In genomic region chr22:39577361-39577760, GRCh38 we compare ENCODE assay signal across 24 cellular contexts. TPM values are rescaled to one million over a fixed set of nuclear protein-coding genes. Genes with fewer than 3 reads are reported as not detected.
DNase-seq lines count a peak whose midpoint lies in the region; ATAC-seq, FAIRE-seq and TF ChIP-seq lines count a peak whose summit lies in the region.
"Had no signal": no experiment of that assay in that cellular context is flagged by ENCODE, and none has a peak within 500 bp of the region (broad histone marks: within the 10 kb centered on the region; RNA-seq: fewer than 3 reads in every experiment).

No MANE protein-coding gene starts in this region.

- peak; percentile 59 for FAIRE-seq in endothelial cell of umbilical vein (lab: Jason Lieb, UNC)
- FAIRE-seq: A204.1, GM12878, GM19239 had no signal

- H3K4me2 ChIP-seq in BLaER1, result peak overlapping the region; percentile 81
- no peak overlapping the region for H3K4me2 ChIP-seq in endothelial cell of umbilical vein (ENCODE audit: insufficient read depth, low read length)
- H3K4me2 ChIP-seq in osteoblast (ENCODE audit: insufficient read depth, low read length), result no peak overlapping the region
- H3K4me2 ChIP-seq: GM23338 had no signal

- H3K79me2 ChIP-seq in endothelial cell of umbilical vein (ENCODE audit: control insufficient read depth, insufficient read depth, low read length) (no peaks in the 10 kb centered on the region), osteoblast (ENCODE audit: insufficient read depth, low read length) (no peaks in the 10 kb centered on the region)

- BruUV-seq in endothelial cell of umbilical vein (replicated peaks; lab: Mats Ljungman, UMichigan), result no TSS peak

- H3K36me3 ChIP-seq in BLaER1 (no peaks in the 10 kb centered on the region), endothelial cell of umbilical vein (ENCODE audit: control insufficient read depth in 2 of 2, extremely low read depth in 1 of 2, insufficient read depth in 2 of 2, low read length in 2 of 2) (no peaks in the 10 kb centered on the region), osteoblast (ENCODE audit: insufficient read depth, low read length) (no peaks in the 10 kb centered on the region), prostate gland (no peaks in the 10 kb centered on the region)

- TF ChIP-seq CTCF in endothelial cell of umbilical vein (IDR thresholded peaks at IDR 0.05; ENCODE audit: extremely low read depth in 1 of 2, insufficient read depth in 1 of 2, low read depth in 1 of 2, low read length in 2 of 2), result no peak
- no peak for TF ChIP-seq CTCF in osteoblast (IDR thresholded peaks at IDR 0.05; ENCODE audit: extremely low read depth, low read depth, low read length)
- TF ChIP-seq CTCF in prostate gland (IDR thresholded peaks at IDR 0.05), result no peak
- TF ChIP-seq CTCF in CD14-positive monocyte (IDR thresholded peaks at IDR 0.05), result no peak

- POLR2A ChIA-PET in endothelial cell of umbilical vein (lab: Charles Lee), result no interaction called here

- peaks cover 0 to 6% (median 0%) of the 10 kb centered on the region in 7 donors for H3K9me3 Mint-ChIP-seq in CD14-positive monocyte
- H3K9me3 Mint-ChIP-seq: CD8-positive, alpha-beta T cell; GM23338; H9 had no signal

- TF ChIP-seq POLR2A in endothelial cell of umbilical vein (IDR thresholded peaks at IDR 0.05; ENCODE audit: low read depth, low read length) (no peak), prostate gland (IDR thresholded peaks at IDR 0.05) (no peak)

- H2AFZ ChIP-seq in endothelial cell of umbilical vein (ENCODE audit: low read depth, low read length) (no peak overlapping the region), osteoblast (ENCODE audit: low read length) (no peak overlapping the region)
- H2AFZ ChIP-seq: GM23338 had no signal

- no peak for ATAC-seq in Right ventricle myocardium superior (ENCODE audit: poor library complexity)
- ATAC-seq: CD8-positive, alpha-beta T cell; GM12878; HCT116 had no signal

- H3K9me1 ChIP-seq in endothelial cell of umbilical vein (replicated peaks; ENCODE audit: control insufficient read depth, extremely low read depth, insufficient read depth, low read length), result no peaks in the 10 kb centered on the region

- no peak overlapping the region for H3K27ac Mint-ChIP-seq in CD14-positive monocyte
- H3K27ac Mint-ChIP-seq: CD8-positive, alpha-beta T cell; GM23338; H9 had no signal

- DNase-seq in endothelial cell of umbilical vein (ENCODE audit: low read depth, low spot score), result peak; percentile 14
- DNase-seq in lung microvascular endothelial cell (ENCODE audit: low read depth in 2 of 2), result peak; percentile 36 to 81
- DNase-seq in osteoblast (ENCODE audit: insufficient read length, low spot score, missing footprints), result peak; percentile 44
- DNase-seq in stimulated activated CD8-positive, alpha-beta memory T cell treated with anti-CD3 and anti-CD28 coated beads, Interleukin-4, amount 100 ng/mL, for 48 hours, result no peak
- no peak for DNase-seq in prostate gland (ENCODE audit: low spot score)
- DNase-seq in Right ventricle myocardium superior, result no peak
- DNase-seq in CD14-positive monocyte (ENCODE audit: low spot score), result no peak
- DNase-seq: C1 segment of cervical spinal cord; Caco-2; CD4-positive, CD25-positive, alpha-beta regulatory T cell; CD8-positive, alpha-beta T cell; DMS153; DMS79; EL; GDM1; H9 had no signal

- 91% methylated on average over 21 of the region's 21 CpGs for WGBS in prostate gland

- H3K27ac ChIP-seq in BLaER1 (peak overlapping the region; percentile 70; the same call in 1 of the 2 replicates), endothelial cell of umbilical vein (ENCODE audit: insufficient read depth, low read depth, low read length) (no peak overlapping the region), osteoblast (ENCODE audit: low read depth, low read length) (no peak overlapping the region), prostate gland (no peak overlapping the region)
- H3K27ac ChIP-seq: 22Rv1 had no signal

- H3K4me1 ChIP-seq in BLaER1 (peaks cover 46% of the 10 kb centered on the region), endothelial cell of umbilical vein (ENCODE audit: control insufficient read depth, extremely low read depth, insufficient read depth, low read length) (peaks cover 9% of the 10 kb centered on the region), osteoblast (ENCODE audit: insufficient read depth, low read length) (peaks cover 10% of the 10 kb centered on the region), prostate gland (replicated peaks) (no peaks in the 10 kb centered on the region)
- H3K4me1 ChIP-seq: Caco-2 had no signal

- no peaks in the 10 kb centered on the region for H4K20me1 ChIP-seq in BLaER1
- no peaks in the 10 kb centered on the region for H4K20me1 ChIP-seq in endothelial cell of umbilical vein (replicated peaks; ENCODE audit: control insufficient read depth, extremely low read depth, insufficient read depth, low read length)
- no peaks in the 10 kb centered on the region for H4K20me1 ChIP-seq in osteoblast (ENCODE audit: insufficient read depth, low read length)

- H3K27me3 ChIP-seq in BLaER1, result no peaks in the 10 kb centered on the region
- peaks cover 0 to 3% of the 10 kb centered on the region in 2 experiments for H3K27me3 ChIP-seq in endothelial cell of umbilical vein (ENCODE audit: control insufficient read depth in 2 of 2, insufficient read depth in 2 of 2, low read length in 2 of 2)
- peaks cover 10% of the 10 kb centered on the region for H3K27me3 ChIP-seq in osteoblast (ENCODE audit: insufficient read depth, low read length)
- H3K27me3 ChIP-seq in prostate gland (replicated peaks; ENCODE audit: insufficient read depth), result no peaks in the 10 kb centered on the region

- no peaks in the 10 kb centered on the region for H3K36me3 Mint-ChIP-seq in CD14-positive monocyte
- H3K36me3 Mint-ChIP-seq: CD4-positive, CD25-positive, alpha-beta regulatory T cell; CD8-positive, alpha-beta T cell had no signal

- no peak overlapping the region for H3K4me3 Mint-ChIP-seq in CD14-positive monocyte
- H3K4me3 Mint-ChIP-seq: CD8-positive, alpha-beta T cell; GM23338 had no signal

- H3K27me3 Mint-ChIP-seq in CD14-positive monocyte (ENCODE audit: low read depth in 3 of 3), result peaks cover 13 to 22% (median 15%) of the 10 kb centered on the region in 3 donors

- intact Hi-C loops in endothelial cell of umbilical vein (cut with micrococcal nuclease), result loop anchor here (10.0 kb wide), 1 partner anchor 87 kb away; no protein-coding TSS in a partner anchor
- intact Hi-C loops in prostate gland (cut with DNase I), result no loop called here
- intact Hi-C loops in Right ventricle myocardium superior (cut with DNase I), result no loop called here
- intact Hi-C loops in CD14-positive monocyte (cut with micrococcal nuclease), result no loop called here

- dilution Hi-C loops in endothelial cell of umbilical vein (cut with MboI; ENCODE audit: extremely low pct_ligation_motif_present, low sequenced_read_pairs), result no loop called here

- no peaks in the 10 kb centered on the region for H3K9me3 ChIP-seq in BLaER1
- H3K9me3 ChIP-seq in endothelial cell of umbilical vein (replicated peaks; ENCODE audit: control insufficient read depth, insufficient read depth, low read length), result no peaks in the 10 kb centered on the region
- H3K9me3 ChIP-seq in osteoblast (ENCODE audit: low read depth, low read length), result no peaks in the 10 kb centered on the region
- H3K9me3 ChIP-seq in prostate gland, result no peaks in the 10 kb centered on the region
- H3K9me3 ChIP-seq: Caco-2 had no signal

- H3K4me3 ChIP-seq in BLaER1, result no peak overlapping the region
- no peak overlapping the region for H3K4me3 ChIP-seq in endothelial cell of umbilical vein (replicated peaks in 1 of 3; ENCODE audit: insufficient read depth in 1 of 3, low read depth in 1 of 3, low read length in 3 of 3)
- no peak overlapping the region for H3K4me3 ChIP-seq in osteoblast (ENCODE audit: insufficient read depth, low read length)
- H3K4me3 ChIP-seq in prostate gland, result no peak overlapping the region
- H3K4me3 ChIP-seq: GM12878, GM23338 had no signal

- H3K4me1 Mint-ChIP-seq in CD14-positive monocyte, result no peaks in the 10 kb centered on the region
- H3K4me1 Mint-ChIP-seq: CD4-positive, CD25-positive, alpha-beta regulatory T cell had no signal

- H3K9ac ChIP-seq in BLaER1 (no peak overlapping the region), endothelial cell of umbilical vein (replicated peaks; ENCODE audit: extremely low read depth, insufficient read depth, low read length) (no peak overlapping the region)

- CTCF ChIA-PET in endothelial cell of umbilical vein (lab: Charles Lee), result interaction anchor here (0.7 to 1.1 kb wide), 2 partner anchors 230 to 448 kb away, joined by 3 read pairs; no protein-coding TSS in a partner anchor

RNA-seq across cellular contexts. Expression of gene CACNA1I, which starts 6.8 kb away (rescaled TPM):
- total RNA-seq in endothelial cell of umbilical vein (not detected in 2 replicates), lung microvascular endothelial cell (not detected in 2 replicates), osteoblast (under 0.01 TPM in 2 replicates), prostate gland (under 1 TPM; 0.05 to 0.68 TPM), Right ventricle myocardium superior (0.03 TPM)
- polyA plus RNA-seq in endothelial cell of umbilical vein (0.02 TPM in 1 of 2 replicates, not detected in the other), CD14-positive monocyte (not detected)
- polyA plus RNA-seq in endothelial cell of umbilical vein (2011; cell fraction: cytosol; rRNA removed), result not detected in 2 replicates
- polyA plus RNA-seq in endothelial cell of umbilical vein (2011; cell fraction: nucleus; rRNA removed), result 0.01 TPM in 1 of 2 replicates, not detected in the other
- polyA plus RNA-seq in endothelial cell of umbilical vein (2012), result not detected in 2 replicates
- not detected in 2 replicates for polyA minus RNA-seq in endothelial cell of umbilical vein
- polyA minus RNA-seq in endothelial cell of umbilical vein (2011; cell fraction: cytosol; rRNA and poly(A)+ RNA removed), result not detected
- not detected in 2 replicates for polyA minus RNA-seq in endothelial cell of umbilical vein (2011; cell fraction: nucleus; rRNA and poly(A)+ RNA removed)
- total RNA-seq: Caco-2 had no signal
- polyA plus RNA-seq: AG04450 had no signal

RNA-seq across cellular contexts. Expression of gene RPS19BP1, which starts 44.8 kb away (rescaled TPM):
- 63.0 and 66.6 TPM in 2 replicates for total RNA-seq in endothelial cell of umbilical vein
- polyA plus RNA-seq in endothelial cell of umbilical vein, result 84.3 and 96.5 TPM in 2 replicates
- polyA plus RNA-seq in endothelial cell of umbilical vein (2011; cell fraction: cytosol; rRNA removed), result 80.6 and 106 TPM in 2 replicates
- polyA plus RNA-seq in endothelial cell of umbilical vein (2011; cell fraction: nucleus; rRNA removed), result 40.1 and 50.0 TPM in 2 replicates
- 45.5 and 46.8 TPM in 2 replicates for polyA plus RNA-seq in endothelial cell of umbilical vein (2012)
- polyA minus RNA-seq in endothelial cell of umbilical vein, result 10.0 and 14.4 TPM in 2 replicates
- 9.5 TPM for polyA minus RNA-seq in endothelial cell of umbilical vein (2011; cell fraction: cytosol; rRNA and poly(A)+ RNA removed)
- polyA minus RNA-seq in endothelial cell of umbilical vein (2011; cell fraction: nucleus; rRNA and poly(A)+ RNA removed), result 6.6 and 10.2 TPM in 2 replicates
- total RNA-seq in lung microvascular endothelial cell, result 40.3 and 48.2 TPM in 2 replicates
- total RNA-seq in osteoblast, result 25.9 and 34.7 TPM in 2 replicates
- total RNA-seq in prostate gland, result 100 to 1,000 TPM; 186 to 264 TPM
- total RNA-seq in Right ventricle myocardium superior, result 59.0 TPM
- polyA plus RNA-seq in CD14-positive monocyte, result 100 to 1,000 TPM in 1 of 2 donors, 10 to 100 TPM in 1; 73.5 to 106 TPM

RNA-seq across cellular contexts. Expression of gene ATF4, which starts 57.0 kb away (rescaled TPM):
- 312 and 324 TPM in 2 replicates for total RNA-seq in endothelial cell of umbilical vein
- 581 and 668 TPM in 2 replicates for polyA plus RNA-seq in endothelial cell of umbilical vein
- 869 and 960 TPM in 2 replicates for polyA plus RNA-seq in endothelial cell of umbilical vein (2011; cell fraction: cytosol; rRNA removed)
- polyA plus RNA-seq in endothelial cell of umbilical vein (2011; cell fraction: nucleus; rRNA removed), result 1,073 and 1,121 TPM in 2 replicates
- 312 and 313 TPM in 2 replicates for polyA plus RNA-seq in endothelial cell of umbilical vein (2012)
- polyA minus RNA-seq in endothelial cell of umbilical vein, result 203 and 214 TPM in 2 replicates
- 187 TPM for polyA minus RNA-seq in endothelial cell of umbilical vein (2011; cell fraction: cytosol; rRNA and poly(A)+ RNA removed)
- 160 and 165 TPM in 2 replicates for polyA minus RNA-seq in endothelial cell of umbilical vein (2011; cell fraction: nucleus; rRNA and poly(A)+ RNA removed)
- 126 and 213 TPM in 2 replicates for total RNA-seq in lung microvascular endothelial cell
- 494 and 590 TPM in 2 replicates for total RNA-seq in osteoblast
- total RNA-seq in prostate gland, result 100 to 1,000 TPM; 294 to 334 TPM
- total RNA-seq in Right ventricle myocardium superior, result 200 TPM
- 10 to 100 TPM; 55.1 to 59.0 TPM for polyA plus RNA-seq in CD14-positive monocyte

Comparison
In these comparisons a context has a peak if more than half of its experiments do, and no peak if none do; other contexts are left out.
1. DNase-seq: peak in endothelial cell of umbilical vein (single experiment), lung microvascular endothelial cell (2 of 2) and osteoblast (single experiment); none in stimulated activated CD8-positive, alpha-beta memory T cell treated with anti-CD3 and anti-CD28 coated beads, Interleukin-4, amount 100 ng/mL, for 48 hours (single experiment), prostate gland (single experiment), Right ventricle myocardium superior (single experiment) and CD14-positive monocyte (single experiment).